In genomic region chr11:75597636-75598035, GRCh38 we compare ENCODE assay signal across 9 cellular contexts. TPM values are rescaled to one million over a fixed set of nuclear protein-coding genes. Genes with fewer than 3 reads are reported as not detected.
DNase-seq lines count a peak whose midpoint lies in the region; ATAC-seq and TF ChIP-seq lines count a peak whose summit lies in the region.
"Had no signal": no experiment of that assay in that cellular context is flagged by ENCODE, and none has a peak within 500 bp of the region (broad histone marks: within the 10 kb centered on the region; RNA-seq: fewer than 3 reads in every experiment).

No MANE protein-coding gene starts in this region.

- peak; percentile 38 for DNase-seq in NCI-H2029 treated with DMSO at 0.1 percent for 48 hours (lab: John Stamatoyannopoulos, UW)
- DNase-seq in NCI-H2029 (lab: John Stamatoyannopoulos, UW) = no peak
- peak; percentile 32 for DNase-seq in MV-4-11 (lab: John Stamatoyannopoulos, UW)
- DNase-seq in SW480 (ENCODE audit: low spot score) = peak; percentile 72
- no peak for DNase-seq in left lobe of liver (ENCODE audit: low spot score)
- DNase-seq in tibial artery = no peak
- DNase-seq in dedifferentiated amniotic fluid mesenchymal stem cell (ENCODE audit: extremely low spot score) = no peak

- no peak for TF ChIP-seq CTCF in tibial artery (IDR thresholded peaks at IDR 0.05)

- no peak overlapping the region for H3K4me3 ChIP-seq in tibial artery

- intact Hi-C loops in tibial artery (cut with DNase I; ENCODE audit: low total_unique reads) = loop anchor here (10.0 kb wide), 1 partner anchor 77 kb away; no protein-coding TSS in a partner anchor

- H3K27ac ChIP-seq in tibial artery = no peak overlapping the region
- H3K27ac ChIP-seq: neutrophil had no signal

- H3K4me1 ChIP-seq in tibial artery = no peaks in the 10 kb centered on the region

- H3K36me3 ChIP-seq in tibial artery = no peaks in the 10 kb centered on the region
- H3K36me3 ChIP-seq: neutrophil had no signal

- H3K9me3 ChIP-seq in tibial artery = no peaks in the 10 kb centered on the region
- H3K9me3 ChIP-seq: neutrophil had no signal

- ATAC-seq in left lobe of liver = peak; percentile 53
- ATAC-seq in GM21825 (IDR thresholded peaks at IDR 0.05; ENCODE audit: unreplicated experiment) = no peak

- H3K27me3 ChIP-seq in tibial artery = no peaks in the 10 kb centered on the region

RNA-seq across cellular contexts. Expression of gene SERPINH1, which starts 35.6 kb away (rescaled TPM):
- 21.6 TPM for total RNA-seq in left lobe of liver

Comparison
In these comparisons a context has a peak if more than half of its experiments do, and no peak if none do; other contexts are left out.
1. DNase-seq: peak in NCI-H2029 treated with DMSO at 0.1 percent for 48 hours (single experiment), MV-4-11 (single experiment) and SW480 (single experiment); none in NCI-H2029 (single experiment), left lobe of liver (single experiment), tibial artery (0 of 2) and dedifferentiated amniotic fluid mesenchymal stem cell (single experiment).